In genomic region chr5:41980870-41981269, GRCh38 we compare ENCODE assay signal across 11 cellular contexts.
"Had no signal": no experiment of that assay in that cellular context is flagged by ENCODE, and none has a peak within 500 bp of the region (broad histone marks: within the 10 kb centered on the region; RNA-seq: fewer than 3 reads in every experiment).

No MANE protein-coding gene starts in this region.

- H3K4me3 ChIP-seq: GM23248, GM23338, HAP-1 had no signal

- H3K4me1 ChIP-seq: HAP-1 had no signal

- ATAC-seq: GM23338, HCT116 had no signal

- DNase-seq: GM23248, GOT3, H7, H9, HCEC 1CT, HFFc6 had no signal

- H3K9ac ChIP-seq: GM23248 had no signal

- H2AFZ ChIP-seq: GM23248, GM23338 had no signal

- H3K9me3 ChIP-seq: HAP-1 had no signal

- H3K36me3 ChIP-seq: HAP-1 had no signal

- H3K4me2 ChIP-seq: GM23338 had no signal

- FAIRE-seq: H1, H54 had no signal

- H3K27ac ChIP-seq: GM23248 had no signal
